Comparison of ENCODE assay signal across 8 cellular contexts in the genomic region with DNA sequence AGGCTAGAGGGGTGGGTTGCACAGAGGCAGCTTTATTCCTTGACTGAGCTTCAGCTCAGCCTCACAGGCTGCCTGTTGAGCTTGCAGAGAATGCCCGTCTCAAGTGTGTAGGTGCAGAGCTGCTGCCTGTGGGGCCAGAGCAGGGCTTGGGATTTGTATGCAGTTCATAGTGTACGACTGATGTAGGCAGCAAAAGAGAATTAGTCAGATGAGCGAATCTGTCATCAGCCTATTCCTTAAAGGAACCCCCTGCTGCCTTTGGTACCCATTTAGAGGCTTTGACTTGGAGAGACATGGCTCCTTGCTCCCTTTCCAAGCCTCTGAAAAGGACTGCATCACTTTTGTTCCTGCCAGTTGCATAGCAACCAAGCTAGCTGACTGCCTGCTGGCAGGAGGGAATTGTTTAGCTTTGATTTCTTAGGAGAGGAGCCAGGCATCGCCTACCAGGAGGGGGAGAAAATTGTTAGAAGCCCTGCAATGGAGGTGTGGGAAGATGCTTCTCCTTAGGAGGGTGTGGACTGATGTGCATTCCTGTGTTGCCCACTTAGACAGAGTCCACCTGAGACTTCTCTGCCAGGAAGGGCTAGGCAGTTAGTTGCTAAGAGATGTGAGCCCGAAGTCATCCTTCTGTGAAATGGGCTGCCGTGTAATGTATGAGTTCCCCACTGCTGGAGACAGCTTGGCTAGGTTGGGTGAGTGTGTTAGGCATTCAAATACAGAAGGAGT. TPM values are rescaled to one million over a fixed set of nuclear protein-coding genes. Genes with fewer than 3 reads are reported as not detected.
DNase-seq lines count a peak whose midpoint lies in the region; ATAC-seq lines count a peak whose summit lies in the region.

No MANE protein-coding gene starts in this region.

- peak; percentile 38 for DNase-seq in Caki2 (ENCODE audit: low read depth)
- DNase-seq in RPMI7951 (ENCODE audit: low read depth), result peak; percentile 9
- peak; percentile 6 for DNase-seq in glomerular visceral epithelial cell (ENCODE audit: extremely low spot score)
- DNase-seq in renal cortical epithelial cell (ENCODE audit: low read depth), result peak; percentile 41
- DNase-seq in NK-92 treated with Interleukin-12 subunit alpha and Interleukin-12 subunit beta, amount 100 ng/mL, for 24 hours (lab: John Stamatoyannopoulos, UW), result no peak
- no peak for DNase-seq in HK-2 (ENCODE audit: unreplicated experiment)

- in situ Hi-C loops in Caki2 (cut with HindIII; ENCODE audit: low pct_unique_long_range_greater_than_20kb, low sequenced_read_pairs), result no loop called here

- ATAC-seq in GM19397 (IDR thresholded peaks at IDR 0.05; ENCODE audit: unreplicated experiment) (no peak), HG02840 (IDR thresholded peaks at IDR 0.05; ENCODE audit: low FRiP score, unreplicated experiment) (no peak)

RNA-seq across cellular contexts. Expression of a gene that starts 10.9 kb away (rescaled TPM):
- 117 and 152 TPM in 2 replicates for total RNA-seq in Caki2 (2014; rRNA removed; shearing (Covaris generic); ENCODE audit: low replicate concordance)
- 38.5 and 43.7 TPM in 2 replicates for total RNA-seq in RPMI7951 (2014; rRNA removed; shearing (Covaris generic))
- 54.2 and 141 TPM in 2 replicates for total RNA-seq in renal cortical epithelial cell

RNA-seq across cellular contexts. Expression of a gene that starts 11.3 kb away (rescaled TPM):
- total RNA-seq in Caki2 (2014; rRNA removed; shearing (Covaris generic); ENCODE audit: low replicate concordance), result 131 and 134 TPM in 2 replicates
- total RNA-seq in RPMI7951 (2014; rRNA removed; shearing (Covaris generic)), result 55.6 and 59.7 TPM in 2 replicates
- 39.6 and 78.3 TPM in 2 replicates for total RNA-seq in renal cortical epithelial cell

RNA-seq across cellular contexts. Expression of a gene that starts 33.2 kb away (rescaled TPM):
- total RNA-seq in Caki2 (2014; rRNA removed; shearing (Covaris generic); ENCODE audit: low replicate concordance), result 24.2 and 30.9 TPM in 2 replicates
- 11.5 and 14.2 TPM in 2 replicates for total RNA-seq in RPMI7951 (2014; rRNA removed; shearing (Covaris generic))
- total RNA-seq in renal cortical epithelial cell, result 12.2 and 35.9 TPM in 2 replicates

Comparison
In these comparisons a context has a peak if more than half of its experiments do, and no peak if none do; other contexts are left out.
1. DNase-seq: peak in Caki2 (single experiment), RPMI7951 (single experiment), glomerular visceral epithelial cell (single experiment) and renal cortical epithelial cell (single experiment); none in NK-92 treated with Interleukin-12 subunit alpha and Interleukin-12 subunit beta, amount 100 ng/mL, for 24 hours (single experiment) and HK-2 (single experiment).